In the genomic region with DNA sequence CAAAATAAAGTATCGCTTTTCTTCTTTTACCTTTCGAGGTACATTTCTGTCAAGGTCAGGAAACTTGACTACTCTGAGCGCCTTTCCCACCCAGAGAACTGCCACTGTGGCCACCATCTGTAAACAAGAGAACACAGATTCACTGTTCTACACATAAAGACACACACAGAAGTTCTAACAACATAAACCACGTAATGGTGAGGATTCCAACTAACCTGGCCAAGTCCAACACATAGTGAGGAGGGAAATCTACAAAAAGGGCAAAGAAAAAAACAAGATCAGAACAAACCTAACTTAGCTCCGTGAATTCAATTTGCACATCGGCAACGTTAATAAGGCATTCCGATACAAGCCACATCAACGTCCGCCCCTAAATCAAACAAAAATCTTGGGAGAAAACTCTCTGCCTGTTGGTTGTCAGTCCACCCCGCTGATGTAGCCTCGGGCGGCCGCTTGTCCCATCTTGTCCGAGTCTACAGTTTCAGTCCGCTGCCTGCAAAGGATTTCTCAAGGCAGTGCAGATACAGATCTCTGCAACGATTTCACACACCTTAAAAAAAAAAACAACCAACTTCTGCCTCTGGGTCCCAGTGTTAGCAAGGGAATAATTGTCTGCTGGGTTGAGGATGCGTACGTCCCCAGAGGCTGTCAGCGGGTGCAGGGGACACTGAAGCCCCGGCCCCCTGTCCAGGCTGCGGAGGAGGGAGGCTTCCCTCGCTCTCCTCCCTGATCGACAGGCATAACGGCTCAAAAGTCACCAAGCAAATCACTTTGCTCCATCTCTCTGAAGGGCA, we compare ENCODE assay signal across 8 cellular contexts. TPM values are rescaled to one million over a fixed set of nuclear protein-coding genes. Genes with fewer than 3 reads are reported as not detected.
DNase-seq lines count a peak whose midpoint lies in the region; ATAC-seq and TF ChIP-seq lines count a peak whose summit lies in the region.

No MANE protein-coding gene starts in this region.

- peak overlapping the region; percentile 93 for H3K4me3 Mint-ChIP-seq in MCF 10A (ENCODE audit: unreplicated experiment)

- H3K36me3 ChIP-seq in gastrocnemius medialis, result peaks cover 0 to 21% of the 10 kb centered on the region in 2 donors

- H3K27me3 ChIP-seq in gastrocnemius medialis, result no peaks in the 10 kb centered on the region

- H3K36me3 Mint-ChIP-seq in MCF 10A (ENCODE audit: insufficient read depth, unreplicated experiment), result peaks cover 35% of the 10 kb centered on the region

- CTCF ChIA-PET in MCF 10A (lab: Yijun Ruan, JAX), result interaction anchor here (0.7 to 10.1 kb wide), 9 partner anchors 43 to 781 kb away, joined by 3 to 125 read pairs (median 5); no protein-coding TSS in a partner anchor

- POLR2A ChIA-PET in MCF 10A (lab: Yijun Ruan, JAX), result interaction anchor here (0.6 to 4.7 kb wide), 27 partner anchors 9 to 304 kb away, joined by 3 to 33 read pairs (median 4); partner anchors contain the start of genes C1orf141, DNAI4 and MIER1

- H3K4me3 ChIP-seq in iPS-18c (ENCODE audit: insufficient read depth, low read depth, low read length) (peak overlapping the region; percentile 85), gastrocnemius medialis (peak overlapping the region; percentile 73 to 91 (median 86))

- no peak for TF ChIP-seq POLR2A in gastrocnemius medialis (IDR thresholded peaks at IDR 0.05)

- intact Hi-C loops in MCF 10A (cut with micrococcal nuclease), result loop anchor here (1.0 to 5.0 kb wide), 3 partner anchors 56 to 126 kb away; no protein-coding TSS in a partner anchor
- intact Hi-C loops in gastrocnemius medialis (cut with DNase I; ENCODE audit: low total_unique reads), result loop anchor here (2.0 to 5.0 kb wide), 2 partner anchors 94 to 122 kb away; no protein-coding TSS in a partner anchor

- peak; percentile 22 for ATAC-seq in GM18909 (IDR thresholded peaks at IDR 0.05; ENCODE audit: poor library complexity, unreplicated experiment)
- ATAC-seq in HG03139 (IDR thresholded peaks at IDR 0.05; ENCODE audit: unreplicated experiment), result peak; percentile 3
- peak; percentile 68 to 72 for ATAC-seq in gastrocnemius medialis

- no peaks in the 10 kb centered on the region for H3K27me3 Mint-ChIP-seq in MCF 10A (ENCODE audit: insufficient read depth, unreplicated experiment)

- TF ChIP-seq CTCF in MCF 10A (IDR thresholded peaks at IDR 0.05; ENCODE audit: unreplicated experiment) (no peak), gastrocnemius medialis (IDR thresholded peaks at IDR 0.05 in 4 of 5, conservative IDR thresholded peaks at IDR 0.05 in 1 of 5) (no peak)

- peaks cover 21 to 24% of the 10 kb centered on the region in 2 donors for H3K4me1 ChIP-seq in gastrocnemius medialis

- peak overlapping the region; percentile 87 for H3K27ac Mint-ChIP-seq in MCF 10A (ENCODE audit: low read depth, unreplicated experiment)

- H3K4me1 Mint-ChIP-seq in MCF 10A (ENCODE audit: insufficient read depth, unreplicated experiment), result peaks cover 20% of the 10 kb centered on the region

- in situ Hi-C loops in gastrocnemius medialis (cut with MboI; ENCODE audit: low sequenced_read_pairs in 4 of 4), result loop anchor here in 2 of 4 donors (10.0 kb wide), 1 partner anchor 118 kb away; no protein-coding TSS in a partner anchor

- no peaks in the 10 kb centered on the region for H3K9me3 ChIP-seq in iPS-18c (ENCODE audit: control insufficient read depth, insufficient read depth, low read length)
- no peaks in the 10 kb centered on the region for H3K9me3 ChIP-seq in gastrocnemius medialis

- TSS peak; percentile 30 for BruUV-seq in MCF 10A (replicated peaks; lab: Mats Ljungman, UMichigan)

- peak in 9 of 14 donors; percentile 12 to 75 (median 31) for DNase-seq in C1 segment of cervical spinal cord (lab: John Stamatoyannopoulos, UW)
- DNase-seq in RPMI8226, result peak; percentile 21
- peak; percentile 84 for DNase-seq in MCF 10A (ENCODE audit: unreplicated experiment)
- DNase-seq in gastrocnemius medialis, result peak; percentile 22 to 56
- no peak for DNase-seq in cerebellar nuclear complex (lab: John Stamatoyannopoulos, UW)

- peak overlapping the region; percentile 91 to 97 (median 94) for H3K27ac ChIP-seq in gastrocnemius medialis

- H3K9me3 Mint-ChIP-seq in MCF 10A (ENCODE audit: unreplicated experiment), result no peaks in the 10 kb centered on the region

RNA-seq across cellular contexts. Expression of gene SLC35D1, which starts 1.0 kb away (rescaled TPM):
- total RNA-seq in MCF 10A (2022) (11.5 and 17.7 TPM in 2 replicates), gastrocnemius medialis (1 to 10 TPM; 6.7 to 9.3 (median 8.1) TPM)

Comparison
In these comparisons a context has a peak if more than half of its experiments do, and no peak if none do; other contexts are left out.
1. DNase-seq: peak in C1 segment of cervical spinal cord (9 of 14), RPMI8226 (single experiment), MCF 10A (single experiment) and gastrocnemius medialis (2 of 2); none in cerebellar nuclear complex (0 of 2).
2. ATAC-seq: peak in every context shown above with its lines; median percentile 70 in gastrocnemius medialis; 22 in GM18909; 3 in HG03139.